ENCODE assay signal across 18 cellular contexts in genomic region chr4:24796632-24797031, GRCh38. TPM values are rescaled to one million over a fixed set of nuclear protein-coding genes. Genes with fewer than 3 reads are reported as not detected.
"Had no signal": no experiment of that assay in that cellular context is flagged by ENCODE, and none has a peak within 500 bp of the region (broad histone marks: within the 10 kb centered on the region; RNA-seq: fewer than 3 reads in every experiment).

No MANE protein-coding gene starts in this region.

- H3K27ac ChIP-seq: WERI-Rb-1 had no signal

- H3K27ac Mint-ChIP-seq: activated T-cell treated with anti-CD3 and anti-CD28 coated beads, Interleukin-2, amount 50 U/mL, for 72 hours; naive B cell; stimulated activated effector memory CD8-positive, alpha-beta T cell treated with anti-CD3 and anti-CD28 coated beads, Interleukin-12 subunit alpha, Interleukin-12 subunit beta, amount 100 ng/mL, for 72 hours; T-helper 17 cell had no signal

- H3K4me1 Mint-ChIP-seq: naive B cell; stimulated activated effector memory CD8-positive, alpha-beta T cell treated with anti-CD3 and anti-CD28 coated beads, Interleukin-12 subunit alpha, Interleukin-12 subunit beta, amount 100 ng/mL, for 72 hours had no signal

- H3K36me3 Mint-ChIP-seq: naive B cell; stimulated activated effector memory CD8-positive, alpha-beta T cell treated with anti-CD3 and anti-CD28 coated beads, Interleukin-12 subunit alpha, Interleukin-12 subunit beta, amount 100 ng/mL, for 72 hours had no signal

- ATAC-seq: activated T-cell treated with anti-CD3 and anti-CD28 coated beads, Interleukin-2, amount 50 U/mL, for 72 hours; psoas muscle; stimulated activated effector memory CD8-positive, alpha-beta T cell treated with anti-CD3 and anti-CD28 coated beads, Interleukin-12 subunit alpha, Interleukin-12 subunit beta, amount 100 ng/mL, for 72 hours; T-helper 17 cell had no signal

- H3K4me3 ChIP-seq: lung had no signal

- H3K4me1 ChIP-seq: breast epithelium had no signal

- H3K4me3 Mint-ChIP-seq: activated T-cell treated with anti-CD3 and anti-CD28 coated beads, Interleukin-2, amount 50 U/mL, for 72 hours; naive B cell; neural crest cell; stimulated activated effector memory CD8-positive, alpha-beta T cell treated with anti-CD3 and anti-CD28 coated beads, Interleukin-12 subunit alpha, Interleukin-12 subunit beta, amount 100 ng/mL, for 72 hours; T-helper 17 cell had no signal

- H3K36me3 ChIP-seq: breast epithelium, WERI-Rb-1 had no signal

- H3K9me3 Mint-ChIP-seq: activated T-cell treated with anti-CD3 and anti-CD28 coated beads, Interleukin-2, amount 50 U/mL, for 72 hours; neural crest cell; stimulated activated effector memory CD8-positive, alpha-beta T cell treated with anti-CD3 and anti-CD28 coated beads, Interleukin-12 subunit alpha, Interleukin-12 subunit beta, amount 100 ng/mL, for 72 hours had no signal

- DNase-seq: activated CD4-positive, alpha-beta T cell treated with anti-CD3 and anti-CD28 coated beads for 1 hour; activated effector memory CD4-positive, alpha-beta T cell treated with anti-CD3 and anti-CD28 coated beads, Interleukin-2, amount 50 U/mL, for 16 hours; activated naive CD4-positive, alpha-beta T cell treated with anti-CD3 and anti-CD28 coated beads, Interleukin-2, amount 50 U/mL, for 16 hours; activated T-cell treated with anti-CD3 and anti-CD28 coated beads, Interleukin-2, amount 50 U/mL, for 72 hours; cortex of kidney; hippocampal formation; left cardiac atrium; midbrain; naive B cell; psoas muscle; stimulated activated CD4-positive, alpha-beta T cell treated with anti-CD3 and anti-CD28 coated beads, Interleukin-4, amount 100 ng/mL, for 24 hours; T-helper 17 cell; WERI-Rb-1 had no signal

- H3K9me3 ChIP-seq: breast epithelium, psoas muscle had no signal

RNA-seq across cellular contexts. Expression of gene SOD3, which starts 1.3 kb away (rescaled TPM):
- total RNA-seq: activated CD8-positive, alpha-beta memory T cell treated with anti-CD3 and anti-CD28 coated beads for 36 hours; activated T-cell treated with anti-CD3 and anti-CD28 coated beads, Interleukin-2, amount 50 U/mL, for 72 hours; T-helper 17 cell had no signal
